In genomic region chr7:2353650-2354172, GRCh38 we compare ENCODE assay signal across 1 cellular context.
TF ChIP-seq lines count a peak whose summit lies in the region.

No MANE protein-coding gene starts in this region.

TF ChIP-seq in HepG2, 621 proteins besides CTCF, POLR2A, EP300 and RAD21 (continued from another document and continues in another):
- TF ChIP-seq ZNF644 (CRISPR knock-in tag; IDR thresholded peaks at IDR 0.05; ENCODE audit: low read depth) (no peak), REPIN1 (CRISPR knock-in tag; IDR thresholded peaks at IDR 0.05; ENCODE audit: borderline replicate concordance, low read depth) (peak; percentile 93), ZNF143 (CRISPR knock-in tag; IDR thresholded peaks at IDR 0.05) (no peak; the same call in 1 of the 2 replicates), ZNF670 (CRISPR knock-in tag; IDR thresholded peaks at IDR 0.05; ENCODE audit: borderline replicate concordance) (peak; percentile 89; the same call in 1 of the 2 replicates), ZNF562 (CRISPR knock-in tag; IDR thresholded peaks at IDR 0.05; ENCODE audit: borderline replicate concordance) (no peak; the same call in 1 of the 2 replicates), ZNF564 (CRISPR knock-in tag; IDR thresholded peaks at IDR 0.05) (no peak; the same call in none of the 2 replicates), RFXAP (CRISPR knock-in tag; IDR thresholded peaks at IDR 0.05; ENCODE audit: borderline replicate concordance) (peak; percentile 87), CREB1 (IDR thresholded peaks at IDR 0.05) (no peak), CREB1 (CRISPR knock-in tag; IDR thresholded peaks at IDR 0.05) (no peak), ZNF574 (CRISPR knock-in tag; IDR thresholded peaks at IDR 0.05) (peak; percentile 79; the same call in 1 of the 2 replicates), PLRG1 (conservative IDR thresholded peaks at IDR 0.05) (no peak), PRMT3 (CRISPR knock-in tag; IDR thresholded peaks at IDR 0.05; ENCODE audit: borderline replicate concordance, low read depth) (no peak), FOXA3 (CRISPR knock-in tag; IDR thresholded peaks at IDR 0.05) (0 out of 2 replicates have a peak, but pooled peaks have one; percentile 34), ZNF563 (CRISPR knock-in tag; IDR thresholded peaks at IDR 0.05) (peak; percentile 93), CHD2 (IDR thresholded peaks at IDR 0.05; ENCODE audit: low read depth, low read length) (no peak), GABPB1 (CRISPR knock-in tag; IDR thresholded peaks at IDR 0.05) (peak; percentile 31; the same call in 1 of the 2 replicates), NFYB (CRISPR knock-in tag; IDR thresholded peaks at IDR 0.05) (peak; percentile 39), HOXA5 (CRISPR knock-in tag; IDR thresholded peaks at IDR 0.05) (peak; percentile 92), SIX1 (CRISPR knock-in tag; IDR thresholded peaks at IDR 0.05; ENCODE audit: borderline replicate concordance) (peak; percentile 29; the same call in 1 of the 2 replicates), PAF1 (CRISPR knock-in tag; IDR thresholded peaks at IDR 0.05) (no peak), MIER2 (CRISPR knock-in tag; IDR thresholded peaks at IDR 0.05) (no peak), EZH2 (conservative IDR thresholded peaks at IDR 0.05; ENCODE audit: low read depth, low read length) (no peak), ZNF367 (CRISPR knock-in tag; IDR thresholded peaks at IDR 0.05; ENCODE audit: borderline replicate concordance) (peak; percentile 84; the same call in 1 of the 2 replicates), ZFP41 (CRISPR knock-in tag; IDR thresholded peaks at IDR 0.05; ENCODE audit: borderline replicate concordance) (peak; percentile 55; the same call in 1 of the 2 replicates), SUZ12 (IDR thresholded peaks at IDR 0.05; ENCODE audit: low read depth, low read length) (no peak), KDM4B (CRISPR knock-in tag; IDR thresholded peaks at IDR 0.05) (no peak), ZNF326 (CRISPR knock-in tag; IDR thresholded peaks at IDR 0.05; ENCODE audit: borderline replicate concordance) (no peak), EED (CRISPR knock-in tag; IDR thresholded peaks at IDR 0.05) (peak; percentile 87), KDM5A (IDR thresholded peaks at IDR 0.05; ENCODE audit: borderline replicate concordance, low read length) (no peak), PTBP1 (IDR thresholded peaks at IDR 0.05; ENCODE audit: low read depth, low read length, poor library complexity, severe bottlenecking) (no peak), ZNF652 (CRISPR knock-in tag; IDR thresholded peaks at IDR 0.05; ENCODE audit: borderline replicate concordance, low read depth) (no peak; the same call in 1 of the 2 replicates), EEA1 (CRISPR knock-in tag; IDR thresholded peaks at IDR 0.05; ENCODE audit: borderline replicate concordance) (no peak), ZNF207 (IDR thresholded peaks at IDR 0.05; ENCODE audit: borderline replicate concordance) (no peak), SCMH1 (CRISPR knock-in tag; IDR thresholded peaks at IDR 0.05; ENCODE audit: borderline replicate concordance) (no peak), PHF5A (CRISPR knock-in tag; IDR thresholded peaks at IDR 0.05; ENCODE audit: low read depth, unreplicated experiment) (no peak), KLF13 (CRISPR knock-in tag; IDR thresholded peaks at IDR 0.05) (peak; percentile 82; the same call in 1 of the 2 replicates), KIAA2018 (CRISPR knock-in tag; IDR thresholded peaks at IDR 0.05; ENCODE audit: borderline replicate concordance) (no peak), ZNF317 (CRISPR knock-in tag; IDR thresholded peaks at IDR 0.05) (no peak)
- TF ChIP-seq, protein P1, sequence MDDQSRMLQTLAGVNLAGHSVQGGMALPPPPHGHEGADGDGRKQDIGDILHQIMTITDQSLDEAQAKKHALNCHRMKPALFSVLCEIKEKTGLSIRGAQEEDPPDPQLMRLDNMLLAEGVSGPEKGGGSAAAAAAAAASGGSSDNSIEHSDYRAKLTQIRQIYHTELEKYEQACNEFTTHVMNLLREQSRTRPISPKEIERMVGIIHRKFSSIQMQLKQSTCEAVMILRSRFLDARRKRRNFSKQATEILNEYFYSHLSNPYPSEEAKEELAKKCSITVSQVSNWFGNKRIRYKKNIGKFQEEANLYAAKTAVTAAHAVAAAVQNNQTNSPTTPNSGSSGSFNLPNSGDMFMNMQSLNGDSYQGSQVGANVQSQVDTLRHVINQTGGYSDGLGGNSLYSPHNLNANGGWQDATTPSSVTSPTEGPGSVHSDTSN (CRISPR knock-in tag; IDR thresholded peaks at IDR 0.05; ENCODE audit: borderline replicate concordance): peak; percentile 24; the same call in 1 of the 2 replicates
- TF ChIP-seq, protein P2, sequence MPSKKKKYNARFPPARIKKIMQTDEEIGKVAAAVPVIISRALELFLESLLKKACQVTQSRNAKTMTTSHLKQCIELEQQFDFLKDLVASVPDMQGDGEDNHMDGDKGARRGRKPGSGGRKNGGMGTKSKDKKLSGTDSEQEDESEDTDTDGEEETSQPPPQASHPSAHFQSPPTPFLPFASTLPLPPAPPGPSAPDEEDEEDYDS (CRISPR knock-in tag; IDR thresholded peaks at IDR 0.05): peak; percentile 74
- TF ChIP-seq, protein P3, sequence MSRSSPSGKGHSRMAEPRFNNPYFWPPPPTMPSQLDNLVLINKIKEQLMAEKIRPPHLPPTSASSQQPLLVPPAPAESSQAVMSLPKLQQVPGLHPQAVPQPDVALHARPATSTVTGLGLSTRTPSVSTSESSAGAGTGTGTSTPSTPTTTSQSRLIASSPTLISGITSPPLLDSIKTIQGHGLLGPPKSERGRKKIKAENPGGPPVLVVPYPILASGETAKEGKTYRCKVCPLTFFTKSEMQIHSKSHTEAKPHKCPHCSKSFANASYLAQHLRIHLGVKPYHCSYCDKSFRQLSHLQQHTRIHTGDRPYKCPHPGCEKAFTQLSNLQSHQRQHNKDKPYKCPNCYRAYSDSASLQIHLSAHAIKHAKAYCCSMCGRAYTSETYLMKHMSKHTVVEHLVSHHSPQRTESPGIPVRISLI (CRISPR knock-in tag; IDR thresholded peaks at IDR 0.05; ENCODE audit: borderline replicate concordance): peak; percentile 32; the same call in 1 of the 2 replicates
- TF ChIP-seq, protein P4, sequence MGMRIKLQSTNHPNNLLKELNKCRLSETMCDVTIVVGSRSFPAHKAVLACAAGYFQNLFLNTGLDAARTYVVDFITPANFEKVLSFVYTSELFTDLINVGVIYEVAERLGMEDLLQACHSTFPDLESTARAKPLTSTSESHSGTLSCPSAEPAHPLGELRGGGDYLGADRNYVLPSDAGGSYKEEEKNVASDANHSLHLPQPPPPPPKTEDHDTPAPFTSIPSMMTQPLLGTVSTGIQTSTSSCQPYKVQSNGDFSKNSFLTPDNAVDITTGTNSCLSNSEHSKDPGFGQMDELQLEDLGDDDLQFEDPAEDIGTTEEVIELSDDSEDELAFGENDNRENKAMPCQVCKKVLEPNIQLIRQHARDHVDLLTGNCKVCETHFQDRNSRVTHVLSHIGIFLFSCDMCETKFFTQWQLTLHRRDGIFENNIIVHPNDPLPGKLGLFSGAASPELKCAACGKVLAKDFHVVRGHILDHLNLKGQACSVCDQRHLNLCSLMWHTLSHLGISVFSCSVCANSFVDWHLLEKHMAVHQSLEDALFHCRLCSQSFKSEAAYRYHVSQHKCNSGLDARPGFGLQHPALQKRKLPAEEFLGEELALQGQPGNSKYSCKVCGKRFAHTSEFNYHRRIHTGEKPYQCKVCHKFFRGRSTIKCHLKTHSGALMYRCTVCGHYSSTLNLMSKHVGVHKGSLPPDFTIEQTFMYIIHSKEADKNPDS (CRISPR knock-in tag; IDR thresholded peaks at IDR 0.05): no peak
- TF ChIP-seq, protein P5, sequence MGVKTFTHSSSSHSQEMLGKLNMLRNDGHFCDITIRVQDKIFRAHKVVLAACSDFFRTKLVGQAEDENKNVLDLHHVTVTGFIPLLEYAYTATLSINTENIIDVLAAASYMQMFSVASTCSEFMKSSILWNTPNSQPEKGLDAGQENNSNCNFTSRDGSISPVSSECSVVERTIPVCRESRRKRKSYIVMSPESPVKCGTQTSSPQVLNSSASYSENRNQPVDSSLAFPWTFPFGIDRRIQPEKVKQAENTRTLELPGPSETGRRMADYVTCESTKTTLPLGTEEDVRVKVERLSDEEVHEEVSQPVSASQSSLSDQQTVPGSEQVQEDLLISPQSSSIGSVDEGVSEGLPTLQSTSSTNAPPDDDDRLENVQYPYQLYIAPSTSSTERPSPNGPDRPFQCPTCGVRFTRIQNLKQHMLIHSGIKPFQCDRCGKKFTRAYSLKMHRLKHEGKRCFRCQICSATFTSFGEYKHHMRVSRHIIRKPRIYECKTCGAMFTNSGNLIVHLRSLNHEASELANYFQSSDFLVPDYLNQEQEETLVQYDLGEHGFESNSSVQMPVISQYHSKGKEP (CRISPR knock-in tag; IDR thresholded peaks at IDR 0.05): peak; percentile 84; the same call in 1 of the 2 replicates
- TF ChIP-seq, protein P6, sequence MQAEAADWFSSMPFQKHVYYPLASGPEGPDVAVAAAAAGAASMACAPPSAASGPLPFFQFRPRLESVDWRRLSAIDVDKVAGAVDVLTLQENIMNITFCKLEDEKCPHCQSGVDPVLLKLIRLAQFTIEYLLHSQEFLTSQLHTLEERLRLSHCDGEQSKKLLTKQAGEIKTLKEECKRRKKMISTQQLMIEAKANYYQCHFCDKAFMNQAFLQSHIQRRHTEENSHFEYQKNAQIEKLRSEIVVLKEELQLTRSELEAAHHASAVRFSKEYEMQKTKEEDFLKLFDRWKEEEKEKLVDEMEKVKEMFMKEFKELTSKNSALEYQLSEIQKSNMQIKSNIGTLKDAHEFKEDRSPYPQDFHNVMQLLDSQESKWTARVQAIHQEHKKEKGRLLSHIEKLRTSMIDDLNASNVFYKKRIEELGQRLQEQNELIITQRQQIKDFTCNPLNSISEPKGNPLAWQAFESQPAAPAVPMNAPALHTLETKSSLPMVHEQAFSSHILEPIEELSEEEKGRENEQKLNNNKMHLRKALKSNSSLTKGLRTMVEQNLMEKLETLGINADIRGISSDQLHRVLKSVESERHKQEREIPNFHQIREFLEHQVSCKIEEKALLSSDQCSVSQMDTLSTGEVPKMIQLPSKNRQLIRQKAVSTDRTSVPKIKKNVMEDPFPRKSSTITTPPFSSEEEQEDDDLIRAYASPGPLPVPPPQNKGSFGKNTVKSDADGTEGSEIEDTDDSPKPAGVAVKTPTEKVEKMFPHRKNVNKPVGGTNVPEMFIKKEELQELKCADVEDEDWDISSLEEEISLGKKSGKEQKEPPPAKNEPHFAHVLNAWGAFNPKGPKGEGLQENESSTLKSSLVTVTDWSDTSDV (CRISPR knock-in tag; IDR thresholded peaks at IDR 0.05): peak; percentile 81
